In genomic region chr1:27658951-27659496, GRCh38 we compare ENCODE assay signal across 8 cellular contexts. TPM values are rescaled to one million over a fixed set of nuclear protein-coding genes. Genes with fewer than 3 reads are reported as not detected.
DNase-seq lines count a peak whose midpoint lies in the region; ATAC-seq and TF ChIP-seq lines count a peak whose summit lies in the region.

No MANE protein-coding gene starts in this region.

- peak overlapping the region; percentile 83 for H3K27ac ChIP-seq in effector memory CD4-positive, alpha-beta T cell (ENCODE audit: insufficient read depth, low read length, poor library complexity, severe bottlenecking)

- no peaks in the 10 kb centered on the region for H3K36me3 Mint-ChIP-seq in T-cell
- no peaks in the 10 kb centered on the region for H3K36me3 Mint-ChIP-seq in natural killer cell treated with Interleukin-12 subunit alpha and Interleukin-12 subunit beta and Interleukin-15 and Interleukin-18, amount 100 ng/mL, for 72 hours

- POLR2A ChIA-PET in T-cell (lab: Charles Lee): no interaction called here

- no peak for DNase-seq in AG09309 (ENCODE audit: low read depth)
- DNase-seq in T-cell: peak in 11 of 34 experiments; percentile 10 to 43 (median 26)
- no peak for DNase-seq in effector memory CD4-positive, alpha-beta T cell
- peak; percentile 76 for DNase-seq in natural killer cell treated with Interleukin-12 subunit alpha and Interleukin-12 subunit beta and Interleukin-15 and Interleukin-18, amount 100 ng/mL, for 72 hours (ENCODE audit: low spot score)
- no peak for DNase-seq in NCI-H446 treated with DMSO at 0.1 percent for 48 hours (lab: John Stamatoyannopoulos, UW)
- DNase-seq in NCI-H187 treated with DMSO at 0.1 percent for 48 hours (lab: John Stamatoyannopoulos, UW): no peak

- no peaks in the 10 kb centered on the region for H3K36me3 ChIP-seq in effector memory CD4-positive, alpha-beta T cell (ENCODE audit: control insufficient read depth, insufficient read depth, low read length)

- peaks cover 41% of the 10 kb centered on the region for H3K4me1 ChIP-seq in effector memory CD4-positive, alpha-beta T cell (ENCODE audit: control insufficient read depth, insufficient read depth, low read length, poor library complexity, severe bottlenecking)

- no peaks in the 10 kb centered on the region for H3K9me3 ChIP-seq in effector memory CD4-positive, alpha-beta T cell (ENCODE audit: control insufficient read depth, low read length)

- peak overlapping the region; percentile 84 to 85 (median 84) for H3K4me3 Mint-ChIP-seq in T-cell
- H3K4me3 Mint-ChIP-seq in natural killer cell treated with Interleukin-12 subunit alpha and Interleukin-12 subunit beta and Interleukin-15 and Interleukin-18, amount 100 ng/mL, for 72 hours: peak overlapping the region; percentile 80

- ATAC-seq in GM18868 (IDR thresholded peaks at IDR 0.05; ENCODE audit: unreplicated experiment) (peak; percentile 13), HG03060 (IDR thresholded peaks at IDR 0.05; ENCODE audit: low read depth, unreplicated experiment) (peak; percentile 13), T-cell (replicated peaks in 1 of 4) (no peak)
- peak; percentile 2 to 6 for ATAC-seq in natural killer cell treated with Interleukin-12 subunit alpha and Interleukin-12 subunit beta and Interleukin-15 and Interleukin-18, amount 100 ng/mL, for 72 hours

- H3K27me3 ChIP-seq in effector memory CD4-positive, alpha-beta T cell (replicated peaks; ENCODE audit: control insufficient read depth, insufficient read depth, low read length, poor library complexity, severe bottlenecking): no peaks in the 10 kb centered on the region

- peak overlapping the region; percentile 32 for H3K4me3 ChIP-seq in AG09309 (ENCODE audit: control insufficient read depth, low read depth, low read length)
- H3K4me3 ChIP-seq in effector memory CD4-positive, alpha-beta T cell (ENCODE audit: insufficient read depth, low read depth, low read length, poor library complexity, severe bottlenecking): peak overlapping the region; percentile 38

- CTCF ChIA-PET in T-cell (lab: Charles Lee): no interaction called here

- H3K9me3 Mint-ChIP-seq in T-cell: no peaks in the 10 kb centered on the region
- no peaks in the 10 kb centered on the region for H3K9me3 Mint-ChIP-seq in natural killer cell treated with Interleukin-12 subunit alpha and Interleukin-12 subunit beta and Interleukin-15 and Interleukin-18, amount 100 ng/mL, for 72 hours

- no peaks in the 10 kb centered on the region for H3K27me3 Mint-ChIP-seq in T-cell
- H3K27me3 Mint-ChIP-seq in natural killer cell treated with Interleukin-12 subunit alpha and Interleukin-12 subunit beta and Interleukin-15 and Interleukin-18, amount 100 ng/mL, for 72 hours: no peaks in the 10 kb centered on the region

- no peak for TF ChIP-seq CTCF in AG09309 (IDR thresholded peaks at IDR 0.05; ENCODE audit: control insufficient read depth, insufficient read depth, low read depth, low read length, missing control alignments)

- H3K27ac Mint-ChIP-seq in T-cell: peak overlapping the region; percentile 94 to 96
- peak overlapping the region; percentile 94 to 99 for H3K27ac Mint-ChIP-seq in natural killer cell treated with Interleukin-12 subunit alpha and Interleukin-12 subunit beta and Interleukin-15 and Interleukin-18, amount 100 ng/mL, for 72 hours

- peaks cover 45 to 53% (median 50%) of the 10 kb centered on the region in 3 donors for H3K4me1 Mint-ChIP-seq in T-cell
- peaks cover 45 to 50% of the 10 kb centered on the region in 2 donors for H3K4me1 Mint-ChIP-seq in natural killer cell treated with Interleukin-12 subunit alpha and Interleukin-12 subunit beta and Interleukin-15 and Interleukin-18, amount 100 ng/mL, for 72 hours (ENCODE audit: low read depth in 2 of 2)

RNA-seq across cellular contexts. Expression of gene IFI6, which starts 13.0 kb away (rescaled TPM):
- total RNA-seq in T-cell: 10 to 100 TPM; 28.2 to 52.1 (median 40.7) TPM
- 10 to 100 TPM; 42.8 to 45.4 TPM for total RNA-seq in natural killer cell treated with Interleukin-12 subunit alpha and Interleukin-12 subunit beta and Interleukin-15 and Interleukin-18, amount 100 ng/mL, for 72 hours

RNA-seq across cellular contexts. Expression of gene FGR, which starts 24.0 kb away (rescaled TPM):
- total RNA-seq in T-cell: 10 to 100 TPM in 2 of 5 donors, 1 to 10 TPM in 3; 3.2 to 37.3 (median 5.7) TPM
- total RNA-seq in natural killer cell treated with Interleukin-12 subunit alpha and Interleukin-12 subunit beta and Interleukin-15 and Interleukin-18, amount 100 ng/mL, for 72 hours: 10 to 100 TPM; 14.2 to 60.0 TPM

RNA-seq across cellular contexts. Expression of gene AHDC1, which starts 55.1 kb away (rescaled TPM):
- total RNA-seq in T-cell: 10 to 100 TPM; 21.9 to 26.4 (median 23.1) TPM
- 10 to 100 TPM; 38.8 to 42.9 TPM for total RNA-seq in natural killer cell treated with Interleukin-12 subunit alpha and Interleukin-12 subunit beta and Interleukin-15 and Interleukin-18, amount 100 ng/mL, for 72 hours

Comparison
In these comparisons a context has a peak if more than half of its experiments do, and no peak if none do; other contexts are left out.
1. ATAC-seq: peak in GM18868 (single experiment), HG03060 (single experiment) and natural killer cell treated with Interleukin-12 subunit alpha and Interleukin-12 subunit beta and Interleukin-15 and Interleukin-18, amount 100 ng/mL, for 72 hours (2 of 2); none in T-cell (0 of 4).